Comparison of ENCODE assay signal across 9 cellular contexts in the genomic region with DNA sequence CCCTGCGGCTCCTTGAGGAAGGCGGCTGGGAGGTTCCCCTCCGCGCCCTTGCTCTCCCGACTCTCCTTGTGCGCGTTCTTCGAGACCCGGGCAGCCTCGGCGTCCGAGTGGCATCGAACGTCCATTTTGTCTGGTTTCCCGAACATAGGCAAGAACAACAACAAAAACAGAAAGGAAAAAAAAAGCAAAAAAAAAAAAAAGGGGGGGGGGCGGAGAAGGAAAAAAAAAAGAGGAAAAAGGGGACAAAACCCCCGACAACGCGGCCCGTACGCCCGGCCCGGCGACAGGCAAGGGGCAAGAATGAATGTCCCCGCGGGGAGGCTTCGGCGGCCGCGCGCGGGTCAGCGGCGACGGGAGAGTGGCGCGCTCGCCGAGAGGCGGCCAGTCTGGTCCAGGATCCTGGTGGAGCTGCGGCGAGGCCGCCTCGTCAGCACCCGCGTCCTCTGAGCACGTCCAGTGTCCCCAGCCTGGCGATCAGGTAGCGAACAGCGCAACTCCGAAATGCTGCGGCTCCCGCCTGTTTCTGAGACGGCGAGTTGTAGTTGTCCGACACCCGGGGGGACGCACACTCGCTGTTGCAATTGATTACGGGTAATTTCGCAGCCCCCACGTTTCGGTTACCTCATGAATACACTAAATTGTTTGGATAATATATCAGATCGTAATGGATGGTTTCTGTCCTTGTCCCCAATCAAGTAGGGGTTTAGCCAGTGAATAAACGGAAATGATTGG. TPM values are rescaled to one million over a fixed set of nuclear protein-coding genes. Genes with fewer than 3 reads are reported as not detected.
DNase-seq lines count a peak whose midpoint lies in the region; ATAC-seq and TF ChIP-seq lines count a peak whose summit lies in the region.
"Had no signal": no experiment of that assay in that cellular context is flagged by ENCODE, and none has a peak within 500 bp of the region (broad histone marks: within the 10 kb centered on the region; RNA-seq: fewer than 3 reads in every experiment).

A gene with protein sequence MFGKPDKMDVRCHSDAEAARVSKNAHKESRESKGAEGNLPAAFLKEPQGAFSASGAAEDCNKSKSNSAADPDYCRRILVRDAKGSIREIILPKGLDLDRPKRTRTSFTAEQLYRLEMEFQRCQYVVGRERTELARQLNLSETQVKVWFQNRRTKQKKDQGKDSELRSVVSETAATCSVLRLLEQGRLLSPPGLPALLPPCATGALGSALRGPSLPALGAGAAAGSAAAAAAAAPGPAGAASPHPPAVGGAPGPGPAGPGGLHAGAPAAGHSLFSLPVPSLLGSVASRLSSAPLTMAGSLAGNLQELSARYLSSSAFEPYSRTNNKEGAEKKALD (minus strand): TSS at position 360 of the 732 bp plus-strand sequence. CDS start 214 bp downstream, at position 146.

- peaks cover 21% of the 10 kb centered on the region for H3K4me1 Mint-ChIP-seq in activated CD4-positive, alpha-beta T cell treated with anti-CD3 and anti-CD28 coated beads for 36 hours
- peaks cover 16% of the 10 kb centered on the region for H3K4me1 Mint-ChIP-seq in activated CD4-positive, alpha-beta memory T cell treated with anti-CD3 and anti-CD28 coated beads for 36 hours (ENCODE audit: low read depth)
- peaks cover 48% of the 10 kb centered on the region for H3K4me1 Mint-ChIP-seq in stimulated activated naive CD8-positive, alpha-beta T cell treated with anti-CD3 and anti-CD28 coated beads, Interleukin-15, amount 100 ng/mL, for 72 hours
- H3K4me1 Mint-ChIP-seq in CD4-positive, alpha-beta T cell (ENCODE audit: low read depth), result peaks cover 35% of the 10 kb centered on the region

- DNase-seq in activated CD4-positive, alpha-beta T cell treated with anti-CD3 and anti-CD28 coated beads for 36 hours, result no peak
- no peak for DNase-seq in activated CD4-positive, alpha-beta T cell treated with anti-CD3 and anti-CD28 coated beads, Interleukin-2, amount 50 U/mL, for 48 hours
- no peak for DNase-seq in activated CD4-positive, alpha-beta memory T cell treated with anti-CD3 and anti-CD28 coated beads for 36 hours
- peak; percentile 65 for DNase-seq in iPS-NIHi11 (ENCODE audit: low spot score)
- DNase-seq in stimulated activated naive CD8-positive, alpha-beta T cell treated with anti-CD3 and anti-CD28 coated beads, Interleukin-15, amount 100 ng/mL, for 72 hours, result no peak
- no peak for DNase-seq in CD4-positive, alpha-beta T cell
- DNase-seq in ureter (ENCODE audit: low spot score), result no peak
- DNase-seq: NCI-H1694 had no signal

- H3K9me3 ChIP-seq in CD4-positive, alpha-beta T cell (ENCODE audit: control insufficient read depth, low read length), result no peaks in the 10 kb centered on the region

- intact Hi-C loops in activated CD4-positive, alpha-beta T cell treated with anti-CD3 and anti-CD28 coated beads for 36 hours (cut with DNase I, micrococcal nuclease), result loop anchor here (1.0 to 5.0 kb wide), 3 partner anchors 28 to 414 kb away; a partner anchor contains a TSS
- intact Hi-C loops in activated CD4-positive, alpha-beta memory T cell treated with anti-CD3 and anti-CD28 coated beads for 36 hours (cut with micrococcal nuclease), result loop anchor here (1.0 to 2.0 kb wide), 2 partner anchors 27 to 409 kb away; no protein-coding TSS in a partner anchor
- intact Hi-C loops in CD4-positive, alpha-beta T cell (cut with DNase I, micrococcal nuclease), result no loop called here

- TF ChIP-seq CTCF in CD4-positive, alpha-beta T cell (IDR thresholded peaks at IDR 0.05), result no peak

- peak within 1 kb of the TSS; percentile 23 for H3K4me3 Mint-ChIP-seq in activated CD4-positive, alpha-beta T cell treated with anti-CD3 and anti-CD28 coated beads for 36 hours
- H3K4me3 Mint-ChIP-seq in activated CD4-positive, alpha-beta memory T cell treated with anti-CD3 and anti-CD28 coated beads for 36 hours, result no peak within 1 kb of the TSS
- H3K4me3 Mint-ChIP-seq in stimulated activated naive CD8-positive, alpha-beta T cell treated with anti-CD3 and anti-CD28 coated beads, Interleukin-15, amount 100 ng/mL, for 72 hours, result peak within 1 kb of the TSS; percentile 53 to 54
- H3K4me3 Mint-ChIP-seq in CD4-positive, alpha-beta T cell, result no peak within 1 kb of the TSS

- no peaks in the 10 kb centered on the region for H3K9me3 Mint-ChIP-seq in activated CD4-positive, alpha-beta T cell treated with anti-CD3 and anti-CD28 coated beads for 36 hours (ENCODE audit: low read depth)
- no peaks in the 10 kb centered on the region for H3K9me3 Mint-ChIP-seq in activated CD4-positive, alpha-beta memory T cell treated with anti-CD3 and anti-CD28 coated beads for 36 hours
- H3K9me3 Mint-ChIP-seq in stimulated activated naive CD8-positive, alpha-beta T cell treated with anti-CD3 and anti-CD28 coated beads, Interleukin-15, amount 100 ng/mL, for 72 hours, result no peaks in the 10 kb centered on the region
- H3K9me3 Mint-ChIP-seq in CD4-positive, alpha-beta T cell, result no peaks in the 10 kb centered on the region

- H3K27me3 ChIP-seq in CD4-positive, alpha-beta T cell (ENCODE audit: control insufficient read depth, insufficient read depth, low read length), result peaks cover 90% of the 10 kb centered on the region

- ATAC-seq in activated CD4-positive, alpha-beta T cell treated with anti-CD3 and anti-CD28 coated beads for 36 hours, result no peak
- no peak for ATAC-seq in stimulated activated naive CD8-positive, alpha-beta T cell treated with anti-CD3 and anti-CD28 coated beads, Interleukin-15, amount 100 ng/mL, for 72 hours
- no peak for ATAC-seq in CD4-positive, alpha-beta T cell (ENCODE audit: poor library complexity)
- ATAC-seq in GM21529 (IDR thresholded peaks at IDR 0.05; ENCODE audit: unreplicated experiment), result no peak

- POLR2A ChIA-PET in activated CD4-positive, alpha-beta T cell treated with anti-CD3 and anti-CD28 coated beads for 36 hours (lab: Charles Lee), result no interaction called here
- POLR2A ChIA-PET in activated CD4-positive, alpha-beta memory T cell treated with anti-CD3 and anti-CD28 coated beads for 36 hours (lab: Charles Lee), result no interaction called here
- POLR2A ChIA-PET in CD4-positive, alpha-beta T cell (lab: Charles Lee), result no interaction called here

- no peak within 1 kb of the TSS for H3K27ac ChIP-seq in CD4-positive, alpha-beta T cell (ENCODE audit: low read depth, low read length)

- no peaks in the 10 kb centered on the region for H3K36me3 Mint-ChIP-seq in activated CD4-positive, alpha-beta T cell treated with anti-CD3 and anti-CD28 coated beads for 36 hours (ENCODE audit: low read depth)
- H3K36me3 Mint-ChIP-seq in activated CD4-positive, alpha-beta memory T cell treated with anti-CD3 and anti-CD28 coated beads for 36 hours, result no peaks in the 10 kb centered on the region
- H3K36me3 Mint-ChIP-seq in CD4-positive, alpha-beta T cell (ENCODE audit: low read depth), result no peaks in the 10 kb centered on the region

- peaks cover 66% of the 10 kb centered on the region for H3K27me3 Mint-ChIP-seq in activated CD4-positive, alpha-beta T cell treated with anti-CD3 and anti-CD28 coated beads for 36 hours
- H3K27me3 Mint-ChIP-seq in activated CD4-positive, alpha-beta memory T cell treated with anti-CD3 and anti-CD28 coated beads for 36 hours, result peaks cover 69% of the 10 kb centered on the region
- peaks cover 96% of the 10 kb centered on the region for H3K27me3 Mint-ChIP-seq in stimulated activated naive CD8-positive, alpha-beta T cell treated with anti-CD3 and anti-CD28 coated beads, Interleukin-15, amount 100 ng/mL, for 72 hours
- peaks cover 72% of the 10 kb centered on the region for H3K27me3 Mint-ChIP-seq in CD4-positive, alpha-beta T cell

- H3K27ac Mint-ChIP-seq in activated CD4-positive, alpha-beta T cell treated with anti-CD3 and anti-CD28 coated beads for 36 hours, result no peak within 1 kb of the TSS
- peak within 1 kb of the TSS; percentile 49 for H3K27ac Mint-ChIP-seq in activated CD4-positive, alpha-beta memory T cell treated with anti-CD3 and anti-CD28 coated beads for 36 hours
- peak within 1 kb of the TSS in 1 of 2 donors; percentile 67 for H3K27ac Mint-ChIP-seq in stimulated activated naive CD8-positive, alpha-beta T cell treated with anti-CD3 and anti-CD28 coated beads, Interleukin-15, amount 100 ng/mL, for 72 hours
- H3K27ac Mint-ChIP-seq in CD4-positive, alpha-beta T cell, result no peak within 1 kb of the TSS

- CTCF ChIA-PET in activated CD4-positive, alpha-beta T cell treated with anti-CD3 and anti-CD28 coated beads for 36 hours (lab: Charles Lee), result interaction anchor here (1.5 kb wide), 1 partner anchor 32 kb away, joined by 3 read pairs; no protein-coding TSS in a partner anchor
- CTCF ChIA-PET in activated CD4-positive, alpha-beta memory T cell treated with anti-CD3 and anti-CD28 coated beads for 36 hours (lab: Charles Lee), result interaction anchor here (1.5 kb wide), 1 partner anchor 30 kb away, joined by 4 read pairs; no protein-coding TSS in a partner anchor
- CTCF ChIA-PET in CD4-positive, alpha-beta T cell (lab: Charles Lee), result no interaction called here

RNA-seq across cellular contexts. Expression of the gene that starts here (rescaled TPM):
- total RNA-seq in activated CD4-positive, alpha-beta T cell treated with anti-CD3 and anti-CD28 coated beads for 36 hours, result not detected
- not detected for total RNA-seq in activated CD4-positive, alpha-beta memory T cell treated with anti-CD3 and anti-CD28 coated beads for 36 hours
- total RNA-seq in CD4-positive, alpha-beta T cell, result not detected
- total RNA-seq in ureter, result not detected

Comparison
In these comparisons a context has a peak if more than half of its experiments do, and no peak if none do; other contexts are left out.
1. H3K4me3 Mint-ChIP-seq: peak in activated CD4-positive, alpha-beta T cell treated with anti-CD3 and anti-CD28 coated beads for 36 hours (single experiment) and stimulated activated naive CD8-positive, alpha-beta T cell treated with anti-CD3 and anti-CD28 coated beads, Interleukin-15, amount 100 ng/mL, for 72 hours (2 of 2); none in activated CD4-positive, alpha-beta memory T cell treated with anti-CD3 and anti-CD28 coated beads for 36 hours (single experiment) and CD4-positive, alpha-beta T cell (single experiment).
2. intact Hi-C loops: an anchor here in activated CD4-positive, alpha-beta T cell treated with anti-CD3 and anti-CD28 coated beads for 36 hours (1.0 to 5.0 kb wide) and activated CD4-positive, alpha-beta memory T cell treated with anti-CD3 and anti-CD28 coated beads for 36 hours (1.0 to 2.0 kb wide); none called in CD4-positive, alpha-beta T cell.